ENCODE assay signal across 12 cellular contexts in genomic region chr14:74645244-74645643, GRCh38.
"Had no signal": no experiment of that assay in that cellular context is flagged by ENCODE, and none has a peak within 500 bp of the region (broad histone marks: within the 10 kb centered on the region; RNA-seq: fewer than 3 reads in every experiment).

No MANE protein-coding gene starts in this region.

- H3K4me3 ChIP-seq: pancreas, smooth muscle cell, tibial nerve had no signal

- H3K9me3 ChIP-seq: pancreas, tibial nerve had no signal

- H3K27me3 ChIP-seq: pancreas, tibial nerve had no signal

- H3K27me3 Mint-ChIP-seq: effector memory CD8-positive, alpha-beta T cell had no signal

- H3K36me3 ChIP-seq: pancreas, tibial nerve had no signal

- H3K4me3 Mint-ChIP-seq: activated T-helper 1 cell treated with anti-CD3 and anti-CD28 coated beads, Interleukin-12 subunit alpha, Interleukin-12 subunit beta, Interleukin-2, Interleukin-4 antibody, amounts not matched to agents 30 ng/mL and 10 ng/mL and 1 ng/mL, durations not matched to agents 14 hours and 24 hours and 36 hours; effector memory CD8-positive, alpha-beta T cell; memory B cell; stimulated activated effector memory CD8-positive, alpha-beta T cell treated with anti-CD3 and anti-CD28 coated beads, Interleukin-12 subunit alpha, Interleukin-12 subunit beta, amount 100 ng/mL, for 72 hours had no signal

- H3K27ac ChIP-seq: pancreas, tibial nerve had no signal

- H3K36me3 Mint-ChIP-seq: memory B cell; stimulated activated effector memory CD8-positive, alpha-beta T cell treated with anti-CD3 and anti-CD28 coated beads, Interleukin-12 subunit alpha, Interleukin-12 subunit beta, amount 100 ng/mL, for 72 hours had no signal

- ATAC-seq: effector memory CD8-positive, alpha-beta T cell; pancreas; stimulated activated effector memory CD8-positive, alpha-beta T cell treated with anti-CD3 and anti-CD28 coated beads, Interleukin-12 subunit alpha, Interleukin-12 subunit beta, amount 100 ng/mL, for 72 hours had no signal

- H3K27ac Mint-ChIP-seq: activated T-helper 1 cell treated with anti-CD3 and anti-CD28 coated beads, Interleukin-12 subunit alpha, Interleukin-12 subunit beta, Interleukin-2, Interleukin-4 antibody, amounts not matched to agents 30 ng/mL and 10 ng/mL and 1 ng/mL, durations not matched to agents 14 hours and 24 hours and 36 hours; stimulated activated effector memory CD8-positive, alpha-beta T cell treated with anti-CD3 and anti-CD28 coated beads, Interleukin-12 subunit alpha, Interleukin-12 subunit beta, amount 100 ng/mL, for 72 hours had no signal

- DNase-seq: activated CD4-positive, alpha-beta T cell treated with anti-CD3 and anti-CD28 coated beads for 48 hours; activated naive CD4-positive, alpha-beta T cell; central memory CD4-positive, alpha-beta T cell; effector memory CD8-positive, alpha-beta T cell; pancreas; retina; T-helper 9 cell had no signal

- H3K9me3 Mint-ChIP-seq: activated T-helper 1 cell treated with anti-CD3 and anti-CD28 coated beads, Interleukin-12 subunit alpha, Interleukin-12 subunit beta, Interleukin-2, Interleukin-4 antibody, amounts not matched to agents 30 ng/mL and 10 ng/mL and 1 ng/mL, durations not matched to agents 14 hours and 24 hours and 36 hours; effector memory CD8-positive, alpha-beta T cell; memory B cell; stimulated activated effector memory CD8-positive, alpha-beta T cell treated with anti-CD3 and anti-CD28 coated beads, Interleukin-12 subunit alpha, Interleukin-12 subunit beta, amount 100 ng/mL, for 72 hours had no signal
